Comparison of ENCODE assay signal across 23 cellular contexts in the genomic region with DNA sequence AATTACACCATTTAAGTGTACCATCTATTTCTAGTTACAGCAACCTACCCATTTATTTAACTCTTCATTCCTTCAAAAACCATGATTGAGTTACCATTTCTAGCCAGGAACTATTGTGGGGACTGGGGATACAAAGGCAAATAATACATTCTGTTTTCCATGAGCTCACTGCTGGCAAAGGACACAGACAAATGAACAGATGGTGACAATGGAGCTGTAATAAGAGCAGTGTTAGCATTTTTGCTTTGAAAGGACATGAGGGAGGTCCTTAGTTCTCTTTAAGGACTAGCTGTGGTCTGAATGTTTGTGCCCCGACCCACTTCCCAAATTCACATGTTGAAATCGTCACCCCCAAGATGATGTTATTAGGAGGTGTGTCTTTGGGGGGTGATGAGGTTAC. TPM values are rescaled to one million over a fixed set of nuclear protein-coding genes. Genes with fewer than 3 reads are reported as not detected.
A peak's percentile ranks its signal among the peaks of the same experiment; 100 is the strongest.
DNase-seq lines count a peak whose midpoint lies in the region; TF ChIP-seq lines count a peak whose summit lies in the region.
"Had no signal": no experiment of that assay in that cellular context is flagged by ENCODE, and none has a peak within 500 bp of the region (broad histone marks: within the 10 kb centered on the region; RNA-seq: fewer than 3 reads in every experiment).

No MANE protein-coding gene starts in this region.

- H3K9me3 ChIP-seq in WERI-Rb-1 (ENCODE audit: severe bottlenecking): no peaks in the 10 kb centered on the region
- H3K9me3 ChIP-seq: tibial artery had no signal

- peak overlapping the region; percentile 53 for H3K27ac ChIP-seq in WERI-Rb-1
- H3K27ac ChIP-seq: tibial artery had no signal

- peaks cover 54% of the 10 kb centered on the region for H3K4me1 Mint-ChIP-seq in nephron
- H3K4me1 Mint-ChIP-seq: activated CD4-positive, alpha-beta T cell treated with anti-CD3 and anti-CD28 coated beads for 36 hours; CD4-positive, CD25-positive, alpha-beta regulatory T cell; central memory CD8-positive, alpha-beta T cell had no signal

- peak overlapping the region; percentile 52 to 86 (median 76) for H3K27ac Mint-ChIP-seq in nephron
- H3K27ac Mint-ChIP-seq: activated CD4-positive, alpha-beta T cell treated with anti-CD3 and anti-CD28 coated beads for 36 hours; activated naive CD4-positive, alpha-beta T cell treated with anti-CD3 and anti-CD28 coated beads, Interleukin-2, amount 10 ng/mL, durations not matched to agents 7 days and 5 days; activated T-cell treated with anti-CD3 and anti-CD28 coated beads, Interleukin-2, amount 50 U/mL, for 72 hours; CD4-positive, CD25-positive, alpha-beta regulatory T cell; natural killer cell had no signal

- H3K4me3 Mint-ChIP-seq in nephron: peak overlapping the region in 2 of 3 experiments; percentile 46 to 67
- H3K4me3 Mint-ChIP-seq: activated CD4-positive, alpha-beta T cell treated with anti-CD3 and anti-CD28 coated beads for 36 hours; activated naive CD4-positive, alpha-beta T cell treated with anti-CD3 and anti-CD28 coated beads, Interleukin-2, amount 10 ng/mL, durations not matched to agents 7 days and 5 days; activated T-cell treated with anti-CD3 and anti-CD28 coated beads, Interleukin-2, amount 50 U/mL, for 72 hours; CD4-positive, CD25-positive, alpha-beta regulatory T cell; central memory CD8-positive, alpha-beta T cell; natural killer cell had no signal

- H3K4me3 ChIP-seq in WERI-Rb-1 (ENCODE audit: low read depth, low read length) (no peak overlapping the region), foreskin fibroblast (ENCODE audit: low read depth in 1 of 2, low read length in 2 of 2) (no peak overlapping the region)
- H3K4me3 ChIP-seq: tibial artery had no signal

- no peaks in the 10 kb centered on the region for H3K27me3 ChIP-seq in WERI-Rb-1 (ENCODE audit: insufficient read depth, low read depth, severe bottlenecking)
- H3K27me3 ChIP-seq: tibial artery had no signal

- H3K36me3 Mint-ChIP-seq in nephron (ENCODE audit: low read depth): no peaks in the 10 kb centered on the region
- H3K36me3 Mint-ChIP-seq: activated naive CD4-positive, alpha-beta T cell treated with anti-CD3 and anti-CD28 coated beads, Interleukin-2, amount 10 ng/mL, durations not matched to agents 7 days and 5 days; natural killer cell had no signal

- no peaks in the 10 kb centered on the region for H3K27me3 Mint-ChIP-seq in nephron (ENCODE audit: low read depth)
- H3K27me3 Mint-ChIP-seq: activated CD4-positive, alpha-beta T cell treated with anti-CD3 and anti-CD28 coated beads for 36 hours had no signal

- H3K36me3 ChIP-seq in WERI-Rb-1: no peaks in the 10 kb centered on the region
- H3K36me3 ChIP-seq: tibial artery had no signal

- intact Hi-C loops in posterior vena cava (cut with DNase I): no loop called here

- H3K9me3 Mint-ChIP-seq in nephron: no peaks in the 10 kb centered on the region
- H3K9me3 Mint-ChIP-seq: activated naive CD4-positive, alpha-beta T cell treated with anti-CD3 and anti-CD28 coated beads, Interleukin-2, amount 10 ng/mL, durations not matched to agents 7 days and 5 days; activated T-cell treated with anti-CD3 and anti-CD28 coated beads, Interleukin-2, amount 50 U/mL, for 72 hours; CD4-positive, CD25-positive, alpha-beta regulatory T cell; central memory CD8-positive, alpha-beta T cell; natural killer cell had no signal

- DNase-seq in DMS 273 treated with DMSO at 0.1 percent for 48 hours (lab: John Stamatoyannopoulos, UW) (peak; percentile 52), NCI-H2029 treated with DMSO at 0.1 percent for 48 hours (lab: John Stamatoyannopoulos, UW) (peak; percentile 15), WERI-Rb-1 (no peak), foreskin fibroblast (no peak), NK-92 (lab: John Stamatoyannopoulos, UW; ENCODE audit: unreplicated experiment) (no peak), AML-193 (lab: John Stamatoyannopoulos, UW) (no peak), posterior vena cava (ENCODE audit: low spot score) (no peak)
- DNase-seq: activated CD4-positive, alpha-beta T cell treated with anti-CD3 and anti-CD28 coated beads for 36 hours; activated naive CD4-positive, alpha-beta T cell treated with anti-CD3 and anti-CD28 coated beads, Interleukin-2, amount 10 ng/mL, durations not matched to agents 7 days and 5 days; activated T-cell treated with anti-CD3 and anti-CD28 coated beads, Interleukin-2, amount 50 U/mL, for 72 hours; aorta; CD4-positive, CD25-positive, alpha-beta regulatory T cell; DMS79; left colon; natural killer cell; NCI-H226; posterior cingulate gyrus; stimulated activated CD4-positive, alpha-beta T cell treated with anti-CD3 and anti-CD28 coated beads, Interleukin-1b, Interleukin-23, amount 100 ng/mL, for 48 hours; stimulated activated naive CD8-positive, alpha-beta T cell treated with anti-CD3 and anti-CD28 coated beads, Interleukin-15, Interleukin-2, amounts not matched to agents 100 U/mL and 50 U/mL, for 24 hours; SW 1271; tibial artery had no signal

- TF ChIP-seq CTCF in WERI-Rb-1 (IDR thresholded peaks at IDR 0.05; ENCODE audit: low read depth, low read length): no peak
- no peak for TF ChIP-seq CTCF in nephron (IDR thresholded peaks at IDR 0.05; ENCODE audit: unreplicated experiment in 3 of 3)
- TF ChIP-seq CTCF in foreskin fibroblast (IDR thresholded peaks at IDR 0.05; ENCODE audit: low read depth, low read length): no peak

RNA-seq across cellular contexts. Expression of gene CCNG2, which starts 30.2 kb away (rescaled TPM):
- total RNA-seq in posterior vena cava: 10 to 100 TPM; 36.6 to 38.0 TPM

Comparison
In these comparisons a context has a peak if more than half of its experiments do, and no peak if none do; other contexts are left out.
1. DNase-seq: peak in DMS 273 treated with DMSO at 0.1 percent for 48 hours (single experiment) and NCI-H2029 treated with DMSO at 0.1 percent for 48 hours (single experiment); none in WERI-Rb-1 (single experiment), foreskin fibroblast (0 of 2), NK-92 (single experiment), AML-193 (0 of 2) and posterior vena cava (single experiment).